ENCODE assay signal across 15 cellular contexts in genomic region chr1:9606948-9607347, GRCh38.
"Had no signal": no experiment of that assay in that cellular context is flagged by ENCODE, and none has a peak within 500 bp of the region (broad histone marks: within the 10 kb centered on the region; RNA-seq: fewer than 3 reads in every experiment).

No MANE protein-coding gene starts in this region.

- H3K27ac Mint-ChIP-seq: activated CD8-positive, alpha-beta memory T cell treated with anti-CD3 and anti-CD28 coated beads, Interleukin-2, amount 10 ng/mL, durations not matched to agents 7 days and 5 days; activated naive CD4-positive, alpha-beta T cell treated with anti-CD3 and anti-CD28 coated beads, Interleukin-2, amount 10 ng/mL, durations not matched to agents 7 days and 5 days; activated T-helper 2 cell treated with anti-CD3 and anti-CD28 coated beads, Interferon-gamma antibody, Interleukin-2, Interleukin-4, amounts not matched to agents 10 μg/mL and 5 μg/mL and 100 μg/mL, durations not matched to agents 14 hours and 24 hours and 36 hours; memory B cell; natural killer cell had no signal

- H3K4me1 Mint-ChIP-seq: activated CD8-positive, alpha-beta memory T cell treated with anti-CD3 and anti-CD28 coated beads, Interleukin-2, amount 10 ng/mL, durations not matched to agents 7 days and 5 days; activated naive CD4-positive, alpha-beta T cell treated with anti-CD3 and anti-CD28 coated beads, Interleukin-2, amount 10 ng/mL, durations not matched to agents 7 days and 5 days; memory B cell; natural killer cell had no signal

- DNase-seq: activated CD4-positive, alpha-beta T cell treated with anti-CD3 and anti-CD28 coated beads, Interleukin-2, amount 50 U/mL, for 4 hours; activated CD4-positive, CD25-positive, alpha-beta regulatory T cell treated with anti-CD3 and anti-CD28 coated beads, Interleukin-2, amount 50 U/mL, for 72 hours; activated CD8-positive, alpha-beta memory T cell treated with anti-CD3 and anti-CD28 coated beads, Interleukin-2, amount 10 ng/mL, durations not matched to agents 7 days and 5 days; activated naive CD4-positive, alpha-beta T cell treated with anti-CD3 and anti-CD28 coated beads, Interleukin-2, amount 10 ng/mL, durations not matched to agents 7 days and 5 days; activated T-cell treated with anti-CD3 and anti-CD28 coated beads, Interleukin-2, amount 50 U/mL, for 1 hour; cortex of kidney; effector CD4-positive, alpha-beta T cell; foreskin fibroblast; natural killer cell; stimulated activated CD4-positive, alpha-beta T cell treated with anti-CD3 and anti-CD28 coated beads, Interleukin-1b, Interleukin-23, amount 100 ng/mL, for 48 hours; T-helper 1 cell; T1000 had no signal

- H3K27me3 Mint-ChIP-seq: activated CD8-positive, alpha-beta memory T cell treated with anti-CD3 and anti-CD28 coated beads, Interleukin-2, amount 10 ng/mL, durations not matched to agents 7 days and 5 days; activated naive CD4-positive, alpha-beta T cell treated with anti-CD3 and anti-CD28 coated beads, Interleukin-2, amount 10 ng/mL, durations not matched to agents 7 days and 5 days; memory B cell had no signal

- H3K27ac ChIP-seq: SK-N-MC had no signal

- ATAC-seq: activated CD8-positive, alpha-beta memory T cell treated with anti-CD3 and anti-CD28 coated beads, Interleukin-2, amount 10 ng/mL, durations not matched to agents 7 days and 5 days; natural killer cell had no signal

- H3K9me3 Mint-ChIP-seq: activated naive CD4-positive, alpha-beta T cell treated with anti-CD3 and anti-CD28 coated beads, Interleukin-2, amount 10 ng/mL, durations not matched to agents 7 days and 5 days; activated T-helper 2 cell treated with anti-CD3 and anti-CD28 coated beads, Interferon-gamma antibody, Interleukin-2, Interleukin-4, amounts not matched to agents 10 μg/mL and 5 μg/mL and 100 μg/mL, durations not matched to agents 14 hours and 24 hours and 36 hours; memory B cell; natural killer cell had no signal

- H3K36me3 Mint-ChIP-seq: activated naive CD4-positive, alpha-beta T cell treated with anti-CD3 and anti-CD28 coated beads, Interleukin-2, amount 10 ng/mL, durations not matched to agents 7 days and 5 days; natural killer cell had no signal

- H3K4me3 ChIP-seq: SK-N-MC had no signal

- H3K4me3 Mint-ChIP-seq: activated CD8-positive, alpha-beta memory T cell treated with anti-CD3 and anti-CD28 coated beads, Interleukin-2, amount 10 ng/mL, durations not matched to agents 7 days and 5 days; activated naive CD4-positive, alpha-beta T cell treated with anti-CD3 and anti-CD28 coated beads, Interleukin-2, amount 10 ng/mL, durations not matched to agents 7 days and 5 days; memory B cell; natural killer cell had no signal
